Comparison of ENCODE assay signal across 1 cellular context in the genomic region with DNA sequence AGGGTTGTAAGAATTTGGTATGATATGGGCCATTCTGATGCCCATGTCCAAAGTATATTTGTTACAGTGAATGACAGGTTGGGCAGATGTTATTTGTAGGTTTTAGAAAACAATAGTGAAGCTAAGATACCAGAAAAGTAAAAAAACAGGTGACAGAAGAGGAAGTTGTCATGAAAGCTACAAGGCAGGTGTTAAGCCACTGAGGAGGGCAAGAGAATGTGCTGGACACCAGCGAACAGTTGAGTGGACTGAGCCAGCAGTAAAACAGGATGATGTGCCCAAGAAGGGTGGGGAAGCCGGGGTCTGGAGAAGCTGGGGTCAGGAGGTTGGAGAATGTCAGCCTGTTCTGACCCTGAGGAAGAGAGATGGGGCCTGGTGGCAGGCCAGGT.
TF ChIP-seq lines count a peak whose summit lies in the region.

No MANE protein-coding gene starts in this region.

TF ChIP-seq in HepG2, 621 proteins besides CTCF, POLR2A, EP300 and RAD21 (continued from another document):
- no peak for TF ChIP-seq ZNF362 (CRISPR knock-in tag; IDR thresholded peaks at IDR 0.05; ENCODE audit: borderline replicate concordance)
- TF ChIP-seq SRF (IDR thresholded peaks at IDR 0.05; ENCODE audit: low read depth, low read length), result no peak
- TF ChIP-seq GTF3A (CRISPR knock-in tag; conservative IDR thresholded peaks at IDR 0.05), result no peak
- no peak for TF ChIP-seq ZBTB7A (CRISPR knock-in tag; IDR thresholded peaks at IDR 0.05)
- no peak for TF ChIP-seq FOXP4 (CRISPR knock-in tag; IDR thresholded peaks at IDR 0.05)
- TF ChIP-seq GPN1 (CRISPR knock-in tag; IDR thresholded peaks at IDR 0.05; ENCODE audit: borderline replicate concordance), result no peak
- TF ChIP-seq BRD4 (CRISPR knock-in tag; IDR thresholded peaks at IDR 0.05), result no peak
- TF ChIP-seq IRF9 (CRISPR knock-in tag; IDR thresholded peaks at IDR 0.05; ENCODE audit: borderline replicate concordance), result no peak
- no peak for TF ChIP-seq POLR2AphosphoS5 (IDR thresholded peaks at IDR 0.05; ENCODE audit: low read depth, low read length)
- TF ChIP-seq SMYD3 (CRISPR knock-in tag; IDR thresholded peaks at IDR 0.05), result no peak
- TF ChIP-seq ZNF572 (CRISPR knock-in tag; IDR thresholded peaks at IDR 0.05), result no peak
- no peak for TF ChIP-seq ZSCAN29 (CRISPR knock-in tag; conservative IDR thresholded peaks at IDR 0.05)
